Comparison of ENCODE assay signal across 1 cellular context in the genomic region with DNA sequence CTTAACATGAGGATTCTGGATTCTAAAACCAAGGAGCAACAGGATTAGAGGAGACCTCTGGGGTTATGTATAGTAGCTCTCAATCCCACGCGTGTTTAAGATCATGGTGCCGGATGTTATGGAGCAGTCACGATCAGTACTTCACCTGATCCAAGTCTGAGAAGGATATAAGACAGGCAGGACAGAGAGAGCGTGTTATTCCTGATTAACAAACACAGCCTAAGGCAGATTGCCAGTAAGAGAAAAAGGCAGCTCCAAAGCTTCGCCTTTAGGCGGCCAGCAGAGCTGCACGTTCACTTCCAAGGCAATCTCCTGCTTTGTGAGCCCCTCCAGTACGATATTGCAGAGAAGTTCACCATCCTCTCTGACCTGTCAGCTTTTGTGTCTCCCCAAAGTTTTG.
TF ChIP-seq lines count a peak whose summit lies in the region.

No MANE protein-coding gene starts in this region.

TF ChIP-seq in IMR-90, 13 proteins besides CTCF, POLR2A, EP300 and RAD21:
- TF ChIP-seq, protein P1, sequence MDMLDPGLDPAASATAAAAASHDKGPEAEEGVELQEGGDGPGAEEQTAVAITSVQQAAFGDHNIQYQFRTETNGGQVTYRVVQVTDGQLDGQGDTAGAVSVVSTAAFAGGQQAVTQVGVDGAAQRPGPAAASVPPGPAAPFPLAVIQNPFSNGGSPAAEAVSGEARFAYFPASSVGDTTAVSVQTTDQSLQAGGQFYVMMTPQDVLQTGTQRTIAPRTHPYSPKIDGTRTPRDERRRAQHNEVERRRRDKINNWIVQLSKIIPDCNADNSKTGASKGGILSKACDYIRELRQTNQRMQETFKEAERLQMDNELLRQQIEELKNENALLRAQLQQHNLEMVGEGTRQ (IDR thresholded peaks at IDR 0.05; ENCODE audit: low read depth, low read length) = no peak
- TF ChIP-seq BHLHE40 (IDR thresholded peaks at IDR 0.05; ENCODE audit: low read depth, low read length) = no peak
